1 cellular context compared by ENCODE assay signal in genomic region chr2:142025394-142025793, GRCh38.
TF ChIP-seq lines count a peak whose summit lies in the region.

No MANE protein-coding gene starts in this region.

TF ChIP-seq in WTC11, 78 proteins besides CTCF, POLR2A, EP300 and RAD21 (continued from another document):
- TF ChIP-seq ZSCAN18 (CRISPR knock-in tag; IDR thresholded peaks at IDR 0.05) (no peak), NFATC4 (CRISPR knock-in tag; IDR thresholded peaks at IDR 0.05) (no peak), ZNF425 (CRISPR knock-in tag; conservative IDR thresholded peaks at IDR 0.05) (no peak), ZNF423 (CRISPR knock-in tag; IDR thresholded peaks at IDR 0.05) (no peak)
